In genomic region chr21:45333583-45334121, GRCh38 we compare ENCODE assay signal across 1 cellular context.
TF ChIP-seq lines count a peak whose summit lies in the region.

No MANE protein-coding gene starts in this region.

TF ChIP-seq in HEK293, 187 proteins besides CTCF, POLR2A, EP300 and RAD21 (continued from another document):
- TF ChIP-seq PRDM10 (tag by site-specific recombination; IDR thresholded peaks at IDR 0.05) (peak; percentile 91), OSR2 (tag by site-specific recombination; IDR thresholded peaks at IDR 0.05) (0 out of 2 replicates have a peak, but pooled peaks have one; percentile 19), ZNF514 (tag by site-specific recombination; IDR thresholded peaks at IDR 0.05) (no peak), ZNF335 (tag by site-specific recombination; conservative IDR thresholded peaks at IDR 0.05) (no peak), ZNF341 (tag by site-specific recombination; IDR thresholded peaks at IDR 0.05; ENCODE audit: low read depth) (peak; percentile 92), ZNF398 (tag by site-specific recombination; IDR thresholded peaks at IDR 0.05) (no peak), ZNF785 (tag by site-specific recombination; IDR thresholded peaks at IDR 0.05) (no peak), ZFP3 (tag by site-specific recombination; IDR thresholded peaks at IDR 0.05; ENCODE audit: low read depth) (no peak), ZNF223 (tag by site-specific recombination; IDR thresholded peaks at IDR 0.05) (no peak), ZNF645 (tag by site-specific recombination; IDR thresholded peaks at IDR 0.05) (no peak), ZNF654 (tag by site-specific recombination; IDR thresholded peaks at IDR 0.05; ENCODE audit: low read depth) (no peak), ZNF18 (tag by site-specific recombination; IDR thresholded peaks at IDR 0.05) (no peak), ZNF280C (tag by site-specific recombination; IDR thresholded peaks at IDR 0.05) (no peak), ZNF768 (tag by site-specific recombination; IDR thresholded peaks at IDR 0.05) (no peak), ZNF544 (tag by site-specific recombination; IDR thresholded peaks at IDR 0.05) (no peak), ZNF600 (tag by site-specific recombination; IDR thresholded peaks at IDR 0.05) (peak; percentile 84), ZNF394 (tag by site-specific recombination; IDR thresholded peaks at IDR 0.05; ENCODE audit: borderline replicate concordance) (no peak), ZNF423 (tag by site-specific recombination; IDR thresholded peaks at IDR 0.05) (no peak), ZNF639 (tag by site-specific recombination; IDR thresholded peaks at IDR 0.05) (no peak), ZNF664 (tag by site-specific recombination; IDR thresholded peaks at IDR 0.05) (no peak), KLF17 (tag by site-specific recombination; IDR thresholded peaks at IDR 0.05) (0 out of 2 replicates have a peak, but pooled peaks have one; percentile 51), SP3 (tag by site-specific recombination; IDR thresholded peaks at IDR 0.05) (no peak), ZSCAN5A (tag by site-specific recombination; IDR thresholded peaks at IDR 0.05) (no peak), ZFHX2 (tag by site-specific recombination; conservative IDR thresholded peaks at IDR 0.05) (no peak), ZNF830 (tag by site-specific recombination; IDR thresholded peaks at IDR 0.05; ENCODE audit: low read depth) (no peak), ZBTB6 (tag by site-specific recombination; IDR thresholded peaks at IDR 0.05) (no peak), GFI1B (tag by site-specific recombination; IDR thresholded peaks at IDR 0.05) (no peak), KLF8 (tag by site-specific recombination; IDR thresholded peaks at IDR 0.05) (no peak), ZNF701 (tag by site-specific recombination; IDR thresholded peaks at IDR 0.05) (no peak), ZNF266 (tag by site-specific recombination; IDR thresholded peaks at IDR 0.05; ENCODE audit: low read depth) (no peak), ZIC2 (tag by site-specific recombination; IDR thresholded peaks at IDR 0.05) (peak; percentile 95), GLIS1 (tag by site-specific recombination; IDR thresholded peaks at IDR 0.05) (peak; percentile 77), ZNF37A (tag by site-specific recombination; IDR thresholded peaks at IDR 0.05) (no peak), KLF9 (tag by site-specific recombination; IDR thresholded peaks at IDR 0.05; ENCODE audit: low read depth) (no peak), ZNF391 (tag by site-specific recombination; IDR thresholded peaks at IDR 0.05; ENCODE audit: borderline replicate concordance, low read depth) (no peak), ZNF658 (tag by site-specific recombination; IDR thresholded peaks at IDR 0.05) (no peak), ZBTB26 (tag by site-specific recombination; optimal IDR thresholded peaks at IDR 0.05) (no peak), ZNF529 (tag by site-specific recombination; IDR thresholded peaks at IDR 0.05; ENCODE audit: insufficient replicate concordance) (no peak), ZNF692 (tag by site-specific recombination; IDR thresholded peaks at IDR 0.05) (no peak), KLF7 (tag by site-specific recombination; IDR thresholded peaks at IDR 0.05; ENCODE audit: borderline replicate concordance) (no peak), ZNF558 (tag by site-specific recombination; IDR thresholded peaks at IDR 0.05) (no peak), ZNF2 (tag by site-specific recombination; IDR thresholded peaks at IDR 0.05) (no peak), ZNF837 (tag by site-specific recombination; IDR thresholded peaks at IDR 0.05) (no peak), ZNF16 (tag by site-specific recombination; IDR thresholded peaks at IDR 0.05; ENCODE audit: low read depth) (no peak), IKZF3 (tag by site-specific recombination; IDR thresholded peaks at IDR 0.05) (no peak), HOXC10 (CRISPR knock-in tag; IDR thresholded peaks at IDR 0.05) (no peak), ZNF292 (tag by site-specific recombination; IDR thresholded peaks at IDR 0.05; ENCODE audit: borderline replicate concordance, low read depth) (no peak), ZNF19 (tag by site-specific recombination; IDR thresholded peaks at IDR 0.05; ENCODE audit: low read depth) (no peak), ZNF626 (tag by site-specific recombination; IDR thresholded peaks at IDR 0.05) (no peak), ZNF707 (tag by site-specific recombination; IDR thresholded peaks at IDR 0.05) (no peak)
TF ChIP-seq in HEK293: peak in this region for 7.
